9 cellular contexts compared by ENCODE assay signal in genomic region chr20:38167851-38168760, GRCh38. TPM values are rescaled to one million over a fixed set of nuclear protein-coding genes. Genes with fewer than 3 reads are reported as not detected.
DNase-seq lines count a peak whose midpoint lies in the region; ATAC-seq and TF ChIP-seq lines count a peak whose summit lies in the region.
"Had no signal": no experiment of that assay in that cellular context is flagged by ENCODE, and none has a peak within 500 bp of the region (broad histone marks: within the 10 kb centered on the region; RNA-seq: fewer than 3 reads in every experiment).

No MANE protein-coding gene starts in this region.

- H3K4me1 ChIP-seq in OCI-LY3 (ENCODE audit: low read length) (peaks cover 45% of the 10 kb centered on the region), esophagus (ENCODE audit: control insufficient read depth in 2 of 2, insufficient read depth in 2 of 2, low read length in 1 of 2) (peaks cover 3 to 11% of the 10 kb centered on the region in 2 donors)

- 50 to 55% methylated on average over 7 of the region's 7 CpGs for WGBS in esophagus, 2 donors

- POLR2A ChIA-PET in activated CD4-positive, alpha-beta memory T cell treated with anti-CD3 and anti-CD28 coated beads, Interleukin-2, amount 10 ng/mL, durations not matched to agents 7 days and 5 days (lab: Charles Lee): interaction anchor here (1.0 to 1.6 kb wide), 2 partner anchors 16 to 56 kb away, joined by 3 read pairs; no protein-coding TSS in a partner anchor

- H3K4me3 ChIP-seq in OCI-LY3 (ENCODE audit: low read length) (no peak overlapping the region), esophagus (ENCODE audit: low read depth in 1 of 2, low read length in 2 of 2) (no peak overlapping the region)
- H3K4me3 ChIP-seq: SK-N-MC had no signal

- peak; percentile 93 for DNase-seq in Calu3
- no peak for DNase-seq in omental fat pad (ENCODE audit: low spot score)
- no peak for DNase-seq in activated CD4-positive, alpha-beta memory T cell treated with anti-CD3 and anti-CD28 coated beads, Interleukin-2, amount 10 ng/mL, durations not matched to agents 7 days and 5 days
- DNase-seq in ureter (ENCODE audit: low spot score): no peak
- no peak for DNase-seq in NCI-H748 (lab: John Stamatoyannopoulos, UW; ENCODE audit: unreplicated experiment)

- ATAC-seq in omental fat pad (ENCODE audit: low FRiP score) (peak; percentile 61), HG03565 (IDR thresholded peaks at IDR 0.05; ENCODE audit: unreplicated experiment) (no peak)

- CTCF ChIA-PET in Calu3 (lab: Charles Lee): interaction anchor here (0.8 to 3.5 kb wide), 6 partner anchors 16 to 110 kb away, joined by 3 to 14 read pairs (median 10); no protein-coding TSS in a partner anchor
- CTCF ChIA-PET in activated CD4-positive, alpha-beta memory T cell treated with anti-CD3 and anti-CD28 coated beads, Interleukin-2, amount 10 ng/mL, durations not matched to agents 7 days and 5 days (lab: Charles Lee): interaction anchor here (1.2 kb wide), 1 partner anchor 110 kb away, joined by 3 read pairs; no protein-coding TSS in a partner anchor

- BruUV-seq in Calu3 (replicated peaks; lab: Mats Ljungman, UMichigan): no TSS peak

- TF ChIP-seq CTCF in Calu3 (IDR thresholded peaks at IDR 0.05; ENCODE audit: unreplicated experiment) (no peak), OCI-LY3 (IDR thresholded peaks at IDR 0.05; ENCODE audit: low read depth, low read length) (no peak), omental fat pad (IDR thresholded peaks at IDR 0.05) (no peak)

- peak overlapping the region; percentile 14 for H3K27ac Mint-ChIP-seq in Calu3 (ENCODE audit: unreplicated experiment)
- no peak overlapping the region for H3K27ac Mint-ChIP-seq in activated CD4-positive, alpha-beta memory T cell treated with anti-CD3 and anti-CD28 coated beads, Interleukin-2, amount 10 ng/mL, durations not matched to agents 7 days and 5 days

- H3K27me3 Mint-ChIP-seq in Calu3 (ENCODE audit: unreplicated experiment): no peaks in the 10 kb centered on the region
- H3K27me3 Mint-ChIP-seq in activated CD4-positive, alpha-beta memory T cell treated with anti-CD3 and anti-CD28 coated beads, Interleukin-2, amount 10 ng/mL, durations not matched to agents 7 days and 5 days: peaks cover 26% of the 10 kb centered on the region

- peak overlapping the region; percentile 70; the same call in 1 of the 2 replicates for H2AFZ ChIP-seq in OCI-LY3 (ENCODE audit: low read depth, low read length)

- H3K9ac ChIP-seq in OCI-LY3 (ENCODE audit: low read length): no peak overlapping the region

- H3K36me3 ChIP-seq in OCI-LY3 (replicated peaks; ENCODE audit: low read depth, low read length) (no peaks in the 10 kb centered on the region), esophagus (ENCODE audit: control insufficient read depth in 2 of 2, insufficient read depth in 2 of 2, low read length in 1 of 2) (no peaks in the 10 kb centered on the region)

- peaks cover 11% of the 10 kb centered on the region for H3K27me3 ChIP-seq in OCI-LY3 (ENCODE audit: low read depth, low read length)
- H3K27me3 ChIP-seq in esophagus (ENCODE audit: control insufficient read depth in 1 of 2, insufficient read depth in 2 of 2, low read length in 2 of 2): no peaks in the 10 kb centered on the region

- H3K4me3 Mint-ChIP-seq in Calu3 (ENCODE audit: low read depth, unreplicated experiment): no peak overlapping the region
- H3K4me3 Mint-ChIP-seq in activated CD4-positive, alpha-beta memory T cell treated with anti-CD3 and anti-CD28 coated beads, Interleukin-2, amount 10 ng/mL, durations not matched to agents 7 days and 5 days: no peak overlapping the region

- H3K36me3 Mint-ChIP-seq in Calu3 (ENCODE audit: insufficient read depth, unreplicated experiment): peaks cover 35% of the 10 kb centered on the region
- H3K36me3 Mint-ChIP-seq in activated CD4-positive, alpha-beta memory T cell treated with anti-CD3 and anti-CD28 coated beads, Interleukin-2, amount 10 ng/mL, durations not matched to agents 7 days and 5 days (ENCODE audit: low read depth): no peaks in the 10 kb centered on the region

- H3K4me2 ChIP-seq in OCI-LY3 (ENCODE audit: low read length): peak overlapping the region; percentile 26; the same call in 1 of the 2 replicates

- no peaks in the 10 kb centered on the region for H3K9me3 ChIP-seq in OCI-LY3 (ENCODE audit: insufficient read depth, low read length)
- no peaks in the 10 kb centered on the region for H3K9me3 ChIP-seq in esophagus (ENCODE audit: control insufficient read depth in 2 of 2, insufficient read depth in 1 of 2, low read depth in 1 of 2, low read length in 1 of 2)

- peak overlapping the region; percentile 6; the same call in 1 of the 2 replicates for H3K27ac ChIP-seq in OCI-LY3 (ENCODE audit: low read length)
- peak overlapping the region; percentile 26 to 30 for H3K27ac ChIP-seq in esophagus (ENCODE audit: low read depth in 2 of 2, low read length in 1 of 2)
- H3K27ac ChIP-seq: SK-N-MC had no signal

- no peaks in the 10 kb centered on the region for H4K20me1 ChIP-seq in OCI-LY3 (ENCODE audit: insufficient read depth, low read length)

- peaks cover 84% of the 10 kb centered on the region for H3K4me1 Mint-ChIP-seq in Calu3 (ENCODE audit: low read depth, unreplicated experiment)
- peaks cover 30% of the 10 kb centered on the region for H3K4me1 Mint-ChIP-seq in activated CD4-positive, alpha-beta memory T cell treated with anti-CD3 and anti-CD28 coated beads, Interleukin-2, amount 10 ng/mL, durations not matched to agents 7 days and 5 days

- no peaks in the 10 kb centered on the region for H3K9me3 Mint-ChIP-seq in Calu3 (ENCODE audit: low read depth, unreplicated experiment)
- no peaks in the 10 kb centered on the region for H3K9me3 Mint-ChIP-seq in activated CD4-positive, alpha-beta memory T cell treated with anti-CD3 and anti-CD28 coated beads, Interleukin-2, amount 10 ng/mL, durations not matched to agents 7 days and 5 days

- H3K79me2 ChIP-seq in OCI-LY3 (ENCODE audit: low read length): peaks cover 15% of the 10 kb centered on the region; the same call in 1 of the 2 replicates

- intact Hi-C loops in Calu3 (cut with micrococcal nuclease; ENCODE audit: unreplicated experiment): loop anchor here (1.0 to 5.0 kb wide), 2 partner anchors 41 to 53 kb away; no protein-coding TSS in a partner anchor

RNA-seq across cellular contexts. Expression of gene TGM2, which starts 3.0 kb away (rescaled TPM):
- total RNA-seq in Calu3 (2022) (261 and 311 TPM in 2 replicates), omental fat pad (100 to 1,000 TPM in 1 of 4 donors, 10 to 100 TPM in 3; 72.0 to 200 (median 73.4) TPM), ureter (143 TPM)
- polyA plus RNA-seq in esophagus: 1 to 10 TPM; 5.1 to 8.6 TPM
- under 1 TPM; 0.33 to 0.38 TPM for total RNA-seq in activated CD4-positive, alpha-beta memory T cell treated with anti-CD3 and anti-CD28 coated beads, Interleukin-2, amount 10 ng/mL, durations not matched to agents 7 days and 5 days

Comparison
In these comparisons a context has a peak if more than half of its experiments do, and no peak if none do; other contexts are left out.
1. RNA of gene TGM2, which starts 3.0 kb away (total RNA-seq): 261 to 311 TPM in Calu3, 143 TPM in ureter (single experiment) and 72.0 to 200 TPM in omental fat pad; 0.33 to 0.38 TPM in activated CD4-positive, alpha-beta memory T cell treated with anti-CD3 and anti-CD28 coated beads, Interleukin-2, amount 10 ng/mL, durations not matched to agents 7 days and 5 days; every median in the first group is over 10 times any median in the second.